In the genomic region with DNA sequence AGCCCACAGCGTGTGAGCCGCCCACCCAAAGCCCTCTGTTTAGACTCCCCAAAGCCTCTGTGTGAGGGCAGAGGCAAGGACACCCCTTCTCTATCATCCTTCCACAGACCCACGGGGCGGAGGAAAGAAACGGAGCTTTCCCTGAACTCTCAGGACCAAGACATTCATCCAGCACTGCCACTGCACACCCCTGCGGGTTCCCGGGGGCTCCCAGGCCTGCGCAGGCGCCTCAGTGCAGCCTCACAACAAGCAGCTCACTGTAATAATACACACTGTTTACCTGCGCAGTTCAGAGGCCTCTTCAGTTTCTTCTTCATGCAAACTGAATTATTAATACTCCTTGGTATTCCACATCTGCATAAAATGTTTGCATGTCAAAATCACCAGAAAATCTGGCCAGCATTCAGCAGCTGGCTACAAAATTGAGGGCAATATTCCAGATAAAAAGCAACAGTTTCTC, we compare ENCODE assay signal across 1 cellular context.
TF ChIP-seq lines count a peak whose summit lies in the region.

No MANE protein-coding gene starts in this region.

TF ChIP-seq in HepG2, 621 proteins besides CTCF, POLR2A, EP300 and RAD21 (continued from another document and continues in another):
- TF ChIP-seq, protein P1, sequence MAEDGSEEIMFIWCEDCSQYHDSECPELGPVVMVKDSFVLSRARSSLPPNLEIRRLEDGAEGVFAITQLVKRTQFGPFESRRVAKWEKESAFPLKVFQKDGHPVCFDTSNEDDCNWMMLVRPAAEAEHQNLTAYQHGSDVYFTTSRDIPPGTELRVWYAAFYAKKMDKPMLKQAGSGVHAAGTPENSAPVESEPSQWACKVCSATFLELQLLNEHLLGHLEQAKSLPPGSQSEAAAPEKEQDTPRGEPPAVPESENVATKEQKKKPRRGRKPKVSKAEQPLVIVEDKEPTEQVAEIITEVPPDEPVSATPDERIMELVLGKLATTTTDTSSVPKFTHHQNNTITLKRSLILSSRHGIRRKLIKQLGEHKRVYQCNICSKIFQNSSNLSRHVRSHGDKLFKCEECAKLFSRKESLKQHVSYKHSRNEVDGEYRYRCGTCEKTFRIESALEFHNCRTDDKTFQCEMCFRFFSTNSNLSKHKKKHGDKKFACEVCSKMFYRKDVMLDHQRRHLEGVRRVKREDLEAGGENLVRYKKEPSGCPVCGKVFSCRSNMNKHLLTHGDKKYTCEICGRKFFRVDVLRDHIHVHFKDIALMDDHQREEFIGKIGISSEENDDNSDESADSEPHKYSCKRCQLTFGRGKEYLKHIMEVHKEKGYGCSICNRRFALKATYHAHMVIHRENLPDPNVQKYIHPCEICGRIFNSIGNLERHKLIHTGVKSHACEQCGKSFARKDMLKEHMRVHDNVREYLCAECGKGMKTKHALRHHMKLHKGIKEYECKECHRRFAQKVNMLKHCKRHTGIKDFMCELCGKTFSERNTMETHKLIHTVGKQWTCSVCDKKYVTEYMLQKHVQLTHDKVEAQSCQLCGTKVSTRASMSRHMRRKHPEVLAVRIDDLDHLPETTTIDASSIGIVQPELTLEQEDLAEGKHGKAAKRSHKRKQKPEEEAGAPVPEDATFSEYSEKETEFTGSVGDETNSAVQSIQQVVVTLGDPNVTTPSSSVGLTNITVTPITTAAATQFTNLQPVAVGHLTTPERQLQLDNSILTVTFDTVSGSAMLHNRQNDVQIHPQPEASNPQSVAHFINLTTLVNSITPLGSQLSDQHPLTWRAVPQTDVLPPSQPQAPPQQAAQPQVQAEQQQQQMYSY (CRISPR knock-in tag; IDR thresholded peaks at IDR 0.05): no peak
- TF ChIP-seq, protein P2, sequence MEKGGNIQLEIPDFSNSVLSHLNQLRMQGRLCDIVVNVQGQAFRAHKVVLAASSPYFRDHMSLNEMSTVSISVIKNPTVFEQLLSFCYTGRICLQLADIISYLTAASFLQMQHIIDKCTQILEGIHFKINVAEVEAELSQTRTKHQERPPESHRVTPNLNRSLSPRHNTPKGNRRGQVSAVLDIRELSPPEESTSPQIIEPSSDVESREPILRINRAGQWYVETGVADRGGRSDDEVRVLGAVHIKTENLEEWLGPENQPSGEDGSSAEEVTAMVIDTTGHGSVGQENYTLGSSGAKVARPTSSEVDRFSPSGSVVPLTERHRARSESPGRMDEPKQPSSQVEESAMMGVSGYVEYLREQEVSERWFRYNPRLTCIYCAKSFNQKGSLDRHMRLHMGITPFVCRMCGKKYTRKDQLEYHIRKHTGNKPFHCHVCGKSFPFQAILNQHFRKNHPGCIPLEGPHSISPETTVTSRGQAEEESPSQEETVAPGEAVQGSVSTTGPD (CRISPR knock-in tag; IDR thresholded peaks at IDR 0.05): no peak
- TF ChIP-seq ZMYM3 (CRISPR knock-in tag; IDR thresholded peaks at IDR 0.05) (no peak), KAT7 (CRISPR knock-in tag; IDR thresholded peaks at IDR 0.05; ENCODE audit: borderline replicate concordance) (no peak), ZNF234 (CRISPR knock-in tag; conservative IDR thresholded peaks at IDR 0.05) (peak; percentile 70; the same call in 1 of the 2 replicates), GATAD2A (CRISPR knock-in tag; IDR thresholded peaks at IDR 0.05) (no peak), ZNF607 (CRISPR knock-in tag; IDR thresholded peaks at IDR 0.05; ENCODE audit: borderline replicate concordance) (0 out of 2 replicates have a peak, but pooled peaks have one; percentile 37), SETDB1 (CRISPR knock-in tag; IDR thresholded peaks at IDR 0.05; ENCODE audit: borderline replicate concordance) (0 out of 2 replicates have a peak, but pooled peaks have one; percentile 35), TOE1 (CRISPR knock-in tag; IDR thresholded peaks at IDR 0.05) (no peak), ETV5 (CRISPR knock-in tag; IDR thresholded peaks at IDR 0.05; ENCODE audit: borderline replicate concordance) (no peak), NFE2L1 (CRISPR knock-in tag; IDR thresholded peaks at IDR 0.05; ENCODE audit: borderline replicate concordance) (no peak), ZNF773 (CRISPR knock-in tag; IDR thresholded peaks at IDR 0.05; ENCODE audit: borderline replicate concordance) (no peak), ZNF572 (CRISPR knock-in tag; IDR thresholded peaks at IDR 0.05) (peak; percentile 67; the same call in 1 of the 2 replicates), ZNF501 (CRISPR knock-in tag; IDR thresholded peaks at IDR 0.05) (0 out of 2 replicates have a peak, but pooled peaks have one; percentile 61), ZNF431 (CRISPR knock-in tag; IDR thresholded peaks at IDR 0.05; ENCODE audit: borderline replicate concordance, low read depth) (no peak), SAFB2 (CRISPR knock-in tag; IDR thresholded peaks at IDR 0.05; ENCODE audit: borderline replicate concordance, low read depth) (no peak), NONO (IDR thresholded peaks at IDR 0.05) (no peak), NONO (CRISPR knock-in tag; conservative IDR thresholded peaks at IDR 0.05) (no peak), POLR2G (IDR thresholded peaks at IDR 0.05; ENCODE audit: low read depth, low read length) (no peak), ZNF670 (CRISPR knock-in tag; IDR thresholded peaks at IDR 0.05; ENCODE audit: borderline replicate concordance) (no peak), RAD51 (IDR thresholded peaks at IDR 0.05; ENCODE audit: borderline replicate concordance) (no peak), RBM22 (optimal IDR thresholded peaks at IDR 0.05; ENCODE audit: low read length) (no peak)
- TF ChIP-seq, protein P3, sequence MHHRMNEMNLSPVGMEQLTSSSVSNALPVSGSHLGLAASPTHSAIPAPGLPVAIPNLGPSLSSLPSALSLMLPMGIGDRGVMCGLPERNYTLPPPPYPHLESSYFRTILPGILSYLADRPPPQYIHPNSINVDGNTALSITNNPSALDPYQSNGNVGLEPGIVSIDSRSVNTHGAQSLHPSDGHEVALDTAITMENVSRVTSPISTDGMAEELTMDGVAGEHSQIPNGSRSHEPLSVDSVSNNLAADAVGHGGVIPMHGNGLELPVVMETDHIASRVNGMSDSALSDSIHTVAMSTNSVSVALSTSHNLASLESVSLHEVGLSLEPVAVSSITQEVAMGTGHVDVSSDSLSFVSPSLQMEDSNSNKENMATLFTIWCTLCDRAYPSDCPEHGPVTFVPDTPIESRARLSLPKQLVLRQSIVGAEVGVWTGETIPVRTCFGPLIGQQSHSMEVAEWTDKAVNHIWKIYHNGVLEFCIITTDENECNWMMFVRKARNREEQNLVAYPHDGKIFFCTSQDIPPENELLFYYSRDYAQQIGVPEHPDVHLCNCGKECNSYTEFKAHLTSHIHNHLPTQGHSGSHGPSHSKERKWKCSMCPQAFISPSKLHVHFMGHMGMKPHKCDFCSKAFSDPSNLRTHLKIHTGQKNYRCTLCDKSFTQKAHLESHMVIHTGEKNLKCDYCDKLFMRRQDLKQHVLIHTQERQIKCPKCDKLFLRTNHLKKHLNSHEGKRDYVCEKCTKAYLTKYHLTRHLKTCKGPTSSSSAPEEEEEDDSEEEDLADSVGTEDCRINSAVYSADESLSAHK (CRISPR knock-in tag; IDR thresholded peaks at IDR 0.05; ENCODE audit: borderline replicate concordance): no peak
- TF ChIP-seq, protein P4, sequence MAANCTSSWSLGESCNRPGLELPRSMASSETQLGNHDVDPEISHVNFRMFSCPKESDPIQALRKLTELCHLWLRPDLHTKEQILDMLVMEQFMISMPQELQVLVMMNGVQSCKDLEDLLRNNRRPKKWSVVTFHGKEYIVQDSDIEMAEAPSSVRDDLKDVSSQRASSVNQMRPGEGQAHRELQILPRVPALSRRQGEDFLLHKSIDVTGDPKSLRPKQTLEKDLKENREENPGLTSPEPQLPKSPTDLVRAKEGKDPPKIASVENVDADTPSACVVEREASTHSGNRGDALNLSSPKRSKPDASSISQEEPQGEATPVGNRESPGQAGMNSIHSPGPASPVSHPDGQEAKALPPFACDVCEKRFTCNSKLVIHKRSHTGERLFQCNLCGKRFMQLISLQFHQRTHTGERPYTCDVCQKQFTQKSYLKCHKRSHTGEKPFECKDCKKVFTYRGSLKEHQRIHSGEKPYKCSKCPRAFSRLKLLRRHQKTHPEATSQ (CRISPR knock-in tag; IDR thresholded peaks at IDR 0.05; ENCODE audit: borderline replicate concordance): no peak
- TF ChIP-seq, protein P5, sequence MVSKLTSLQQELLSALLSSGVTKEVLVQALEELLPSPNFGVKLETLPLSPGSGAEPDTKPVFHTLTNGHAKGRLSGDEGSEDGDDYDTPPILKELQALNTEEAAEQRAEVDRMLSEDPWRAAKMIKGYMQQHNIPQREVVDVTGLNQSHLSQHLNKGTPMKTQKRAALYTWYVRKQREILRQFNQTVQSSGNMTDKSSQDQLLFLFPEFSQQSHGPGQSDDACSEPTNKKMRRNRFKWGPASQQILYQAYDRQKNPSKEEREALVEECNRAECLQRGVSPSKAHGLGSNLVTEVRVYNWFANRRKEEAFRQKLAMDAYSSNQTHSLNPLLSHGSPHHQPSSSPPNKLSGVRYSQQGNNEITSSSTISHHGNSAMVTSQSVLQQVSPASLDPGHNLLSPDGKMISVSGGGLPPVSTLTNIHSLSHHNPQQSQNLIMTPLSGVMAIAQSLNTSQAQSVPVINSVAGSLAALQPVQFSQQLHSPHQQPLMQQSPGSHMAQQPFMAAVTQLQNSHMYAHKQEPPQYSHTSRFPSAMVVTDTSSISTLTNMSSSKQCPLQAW (CRISPR knock-in tag; IDR thresholded peaks at IDR 0.05): no peak
- TF ChIP-seq, protein P6, sequence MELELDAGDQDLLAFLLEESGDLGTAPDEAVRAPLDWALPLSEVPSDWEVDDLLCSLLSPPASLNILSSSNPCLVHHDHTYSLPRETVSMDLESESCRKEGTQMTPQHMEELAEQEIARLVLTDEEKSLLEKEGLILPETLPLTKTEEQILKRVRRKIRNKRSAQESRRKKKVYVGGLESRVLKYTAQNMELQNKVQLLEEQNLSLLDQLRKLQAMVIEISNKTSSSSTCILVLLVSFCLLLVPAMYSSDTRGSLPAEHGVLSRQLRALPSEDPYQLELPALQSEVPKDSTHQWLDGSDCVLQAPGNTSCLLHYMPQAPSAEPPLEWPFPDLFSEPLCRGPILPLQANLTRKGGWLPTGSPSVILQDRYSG (CRISPR knock-in tag; IDR thresholded peaks at IDR 0.05): no peak
- TF ChIP-seq, protein P7, sequence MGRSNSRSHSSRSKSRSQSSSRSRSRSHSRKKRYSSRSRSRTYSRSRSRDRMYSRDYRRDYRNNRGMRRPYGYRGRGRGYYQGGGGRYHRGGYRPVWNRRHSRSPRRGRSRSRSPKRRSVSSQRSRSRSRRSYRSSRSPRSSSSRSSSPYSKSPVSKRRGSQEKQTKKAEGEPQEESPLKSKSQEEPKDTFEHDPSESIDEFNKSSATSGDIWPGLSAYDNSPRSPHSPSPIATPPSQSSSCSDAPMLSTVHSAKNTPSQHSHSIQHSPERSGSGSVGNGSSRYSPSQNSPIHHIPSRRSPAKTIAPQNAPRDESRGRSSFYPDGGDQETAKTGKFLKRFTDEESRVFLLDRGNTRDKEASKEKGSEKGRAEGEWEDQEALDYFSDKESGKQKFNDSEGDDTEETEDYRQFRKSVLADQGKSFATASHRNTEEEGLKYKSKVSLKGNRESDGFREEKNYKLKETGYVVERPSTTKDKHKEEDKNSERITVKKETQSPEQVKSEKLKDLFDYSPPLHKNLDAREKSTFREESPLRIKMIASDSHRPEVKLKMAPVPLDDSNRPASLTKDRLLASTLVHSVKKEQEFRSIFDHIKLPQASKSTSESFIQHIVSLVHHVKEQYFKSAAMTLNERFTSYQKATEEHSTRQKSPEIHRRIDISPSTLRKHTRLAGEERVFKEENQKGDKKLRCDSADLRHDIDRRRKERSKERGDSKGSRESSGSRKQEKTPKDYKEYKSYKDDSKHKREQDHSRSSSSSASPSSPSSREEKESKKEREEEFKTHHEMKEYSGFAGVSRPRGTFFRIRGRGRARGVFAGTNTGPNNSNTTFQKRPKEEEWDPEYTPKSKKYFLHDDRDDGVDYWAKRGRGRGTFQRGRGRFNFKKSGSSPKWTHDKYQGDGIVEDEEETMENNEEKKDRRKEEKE (IDR thresholded peaks at IDR 0.05): no peak
- TF ChIP-seq, protein P8, sequence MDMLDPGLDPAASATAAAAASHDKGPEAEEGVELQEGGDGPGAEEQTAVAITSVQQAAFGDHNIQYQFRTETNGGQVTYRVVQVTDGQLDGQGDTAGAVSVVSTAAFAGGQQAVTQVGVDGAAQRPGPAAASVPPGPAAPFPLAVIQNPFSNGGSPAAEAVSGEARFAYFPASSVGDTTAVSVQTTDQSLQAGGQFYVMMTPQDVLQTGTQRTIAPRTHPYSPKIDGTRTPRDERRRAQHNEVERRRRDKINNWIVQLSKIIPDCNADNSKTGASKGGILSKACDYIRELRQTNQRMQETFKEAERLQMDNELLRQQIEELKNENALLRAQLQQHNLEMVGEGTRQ (IDR thresholded peaks at IDR 0.05; ENCODE audit: low read depth, low read length): peak; percentile 16; the same call in 1 of the 2 replicates
- TF ChIP-seq, protein P8 (CRISPR knock-in tag; IDR thresholded peaks at IDR 0.05; ENCODE audit: borderline replicate concordance): no peak
- TF ChIP-seq, protein P9, sequence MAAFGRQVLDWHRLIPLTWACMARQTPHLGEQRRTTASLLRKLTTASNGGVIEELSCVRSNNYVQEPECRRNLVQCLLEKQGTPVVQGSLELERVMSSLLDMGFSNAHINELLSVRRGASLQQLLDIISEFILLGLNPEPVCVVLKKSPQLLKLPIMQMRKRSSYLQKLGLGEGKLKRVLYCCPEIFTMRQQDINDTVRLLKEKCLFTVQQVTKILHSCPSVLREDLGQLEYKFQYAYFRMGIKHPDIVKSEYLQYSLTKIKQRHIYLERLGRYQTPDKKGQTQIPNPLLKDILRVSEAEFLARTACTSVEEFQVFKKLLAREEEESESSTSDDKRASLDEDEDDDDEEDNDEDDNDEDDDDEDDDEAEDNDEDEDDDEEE (CRISPR knock-in tag; IDR thresholded peaks at IDR 0.05): no peak
- TF ChIP-seq, protein P10, sequence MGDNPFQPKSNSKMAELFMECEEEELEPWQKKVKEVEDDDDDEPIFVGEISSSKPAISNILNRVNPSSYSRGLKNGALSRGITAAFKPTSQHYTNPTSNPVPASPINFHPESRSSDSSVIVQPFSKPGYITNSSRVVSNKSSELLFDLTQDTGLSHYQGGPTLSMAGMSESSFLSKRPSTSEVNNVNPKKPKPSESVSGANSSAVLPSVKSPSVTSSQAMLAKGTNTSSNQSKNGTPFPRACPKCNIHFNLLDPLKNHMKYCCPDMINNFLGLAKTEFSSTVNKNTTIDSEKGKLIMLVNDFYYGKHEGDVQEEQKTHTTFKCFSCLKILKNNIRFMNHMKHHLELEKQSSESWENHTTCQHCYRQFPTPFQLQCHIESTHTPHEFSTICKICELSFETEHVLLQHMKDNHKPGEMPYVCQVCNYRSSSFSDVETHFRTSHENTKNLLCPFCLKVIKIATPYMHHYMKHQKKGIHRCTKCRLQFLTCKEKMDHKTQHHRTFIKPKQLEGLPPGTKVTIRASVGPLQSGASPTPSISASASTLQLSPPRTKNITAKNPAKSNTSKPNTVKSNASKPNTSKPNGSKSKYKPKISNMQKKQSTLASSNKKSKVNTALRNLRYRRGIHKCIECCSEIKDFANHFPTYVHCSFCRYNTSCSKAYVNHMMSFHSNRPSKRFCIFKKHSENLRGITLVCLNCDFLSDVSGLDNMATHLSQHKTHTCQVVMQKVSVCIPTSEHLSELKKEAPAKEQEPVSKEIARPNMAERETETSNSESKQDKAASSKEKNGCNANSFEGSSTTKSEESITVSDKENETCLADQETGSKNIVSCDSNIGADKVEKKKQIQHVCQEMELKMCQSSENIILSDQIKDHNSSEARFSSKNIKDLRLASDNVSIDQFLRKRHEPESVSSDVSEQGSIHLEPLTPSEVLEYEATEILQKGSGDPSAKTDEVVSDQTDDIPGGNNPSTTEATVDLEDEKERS (CRISPR knock-in tag; IDR thresholded peaks at IDR 0.05): no peak
